Comparison of ENCODE assay signal across 11 cellular contexts in genomic region chr2:201259216-201259615, GRCh38. TPM values are rescaled to one million over a fixed set of nuclear protein-coding genes. Genes with fewer than 3 reads are reported as not detected.
DNase-seq lines count a peak whose midpoint lies in the region; ATAC-seq and TF ChIP-seq lines count a peak whose summit lies in the region.
"Had no signal": no experiment of that assay in that cellular context is flagged by ENCODE, and none has a peak within 500 bp of the region (broad histone marks: within the 10 kb centered on the region; RNA-seq: fewer than 3 reads in every experiment).

No MANE protein-coding gene starts in this region.

- H3K9me3 ChIP-seq in thoracic aorta = no peaks in the 10 kb centered on the region
- H3K9me3 ChIP-seq: BE2C, testis had no signal

- H3K4me1 Mint-ChIP-seq in activated T-cell treated with anti-CD3 and anti-CD28 coated beads, Interleukin-2, amount 50 U/mL, for 24 hours (ENCODE audit: low read depth) = peaks cover 86% of the 10 kb centered on the region
- H3K4me1 Mint-ChIP-seq in activated B cell treated with CpG ODN at 0.5 μM for 24 hours = peaks cover 85% of the 10 kb centered on the region

- H3K27me3 Mint-ChIP-seq in activated T-cell treated with anti-CD3 and anti-CD28 coated beads, Interleukin-2, amount 50 U/mL, for 24 hours = no peaks in the 10 kb centered on the region
- H3K27me3 Mint-ChIP-seq in activated B cell treated with CpG ODN at 0.5 μM for 24 hours = no peaks in the 10 kb centered on the region

- intact Hi-C loops in activated B cell treated with CpG ODN at 0.5 μM for 24 hours (cut with micrococcal nuclease) = loop anchor here (2.0 to 5.0 kb wide), 4 partner anchors 14 to 1008 kb away; partner anchors contain the start of genes CASP10 and NOP58

- POLR2A ChIA-PET in activated B cell treated with CpG ODN at 0.5 μM for 24 hours (lab: Charles Lee) = interaction anchor here (0.5 to 5.1 kb wide), 12 partner anchors 8 to 1979 kb away, joined by 3 to 57 read pairs (median 10); partner anchors contain the start of genes CLK1, STRADB and TRAK2

- H3K4me3 Mint-ChIP-seq in activated T-cell treated with anti-CD3 and anti-CD28 coated beads, Interleukin-2, amount 50 U/mL, for 24 hours = peak overlapping the region; percentile 95
- peak overlapping the region; percentile 90 for H3K4me3 Mint-ChIP-seq in activated B cell treated with CpG ODN at 0.5 μM for 24 hours

- H3K4me1 ChIP-seq in thoracic aorta (ENCODE audit: control insufficient read depth in 1 of 2, low read depth in 2 of 2) = peaks cover 11 to 23% of the 10 kb centered on the region in 2 donors

- peak overlapping the region; percentile 99 for H3K27ac Mint-ChIP-seq in activated T-cell treated with anti-CD3 and anti-CD28 coated beads, Interleukin-2, amount 50 U/mL, for 24 hours
- peak overlapping the region; percentile 98 for H3K27ac Mint-ChIP-seq in activated B cell treated with CpG ODN at 0.5 μM for 24 hours

- H3K27ac ChIP-seq in thoracic aorta = peak overlapping the region in 1 of 2 donors; percentile 11

- CTCF ChIA-PET in activated B cell treated with CpG ODN at 0.5 μM for 24 hours (lab: Charles Lee) = interaction anchor here (1.2 to 7.9 kb wide), 3 partner anchors 10 to 26 kb away, joined by 4 to 57 read pairs (median 30); no protein-coding TSS in a partner anchor

- no peak for DNase-seq in activated T-cell treated with anti-CD3 and anti-CD28 coated beads, Interleukin-2, amount 50 U/mL, for 24 hours
- DNase-seq in activated T-cell treated with anti-CD3 and anti-CD28 coated beads, Interleukin-2, amount 50 U/mL, for 48 hours = no peak
- no peak for DNase-seq in activated B cell treated with CpG ODN at 0.5 μM for 24 hours
- no peak for DNase-seq in foreskin fibroblast
- DNase-seq in thoracic aorta (ENCODE audit: low spot score) = no peak
- no peak for DNase-seq in COR-L47 (lab: John Stamatoyannopoulos, UW)
- no peak for DNase-seq in stimulated activated naive CD4-positive, alpha-beta T cell (lab: John Stamatoyannopoulos, UW)
- DNase-seq in midbrain (lab: John Stamatoyannopoulos, UW) = no peak
- DNase-seq: BE2C, SIG-M5, testis had no signal

- peaks cover 38% of the 10 kb centered on the region for H3K36me3 Mint-ChIP-seq in activated T-cell treated with anti-CD3 and anti-CD28 coated beads, Interleukin-2, amount 50 U/mL, for 24 hours (ENCODE audit: low read depth)
- peaks cover 10% of the 10 kb centered on the region for H3K36me3 Mint-ChIP-seq in activated B cell treated with CpG ODN at 0.5 μM for 24 hours (ENCODE audit: low read depth)

- H3K9me3 Mint-ChIP-seq in activated T-cell treated with anti-CD3 and anti-CD28 coated beads, Interleukin-2, amount 50 U/mL, for 24 hours = no peaks in the 10 kb centered on the region
- H3K9me3 Mint-ChIP-seq in activated B cell treated with CpG ODN at 0.5 μM for 24 hours = no peaks in the 10 kb centered on the region

- H3K4me3 ChIP-seq in foreskin fibroblast (ENCODE audit: low read depth in 1 of 2, low read length in 2 of 2) = peak overlapping the region; percentile 64 to 68
- H3K4me3 ChIP-seq in thoracic aorta = peak overlapping the region; percentile 86

- ATAC-seq in activated B cell treated with CpG ODN at 0.5 μM for 24 hours (ENCODE audit: low read depth) (no peak), thoracic aorta (ENCODE audit: insufficient number of reproducible peaks, low FRiP score, low read depth) (no peak)

- no peak for TF ChIP-seq CTCF in activated B cell treated with CpG ODN at 0.5 μM for 24 hours (IDR thresholded peaks at IDR 0.05)
- TF ChIP-seq CTCF in foreskin fibroblast (IDR thresholded peaks at IDR 0.05; ENCODE audit: low read depth, low read length) = no peak
- no peak for TF ChIP-seq CTCF in thoracic aorta (IDR thresholded peaks at IDR 0.05)

- no peaks in the 10 kb centered on the region for H3K36me3 ChIP-seq in thoracic aorta
- H3K36me3 ChIP-seq: BE2C had no signal

- H3K27me3 ChIP-seq in thoracic aorta (replicated peaks; ENCODE audit: insufficient read depth) = no peaks in the 10 kb centered on the region
- H3K27me3 ChIP-seq: BE2C, testis had no signal

RNA-seq across cellular contexts. Expression of gene CASP8, which starts 1.1 kb away (rescaled TPM):
- 74.2 and 84.4 TPM in 2 replicates for total RNA-seq in activated B cell treated with CpG ODN at 0.5 μM for 24 hours
- 10 to 100 TPM; 11.5 to 14.6 TPM for total RNA-seq in thoracic aorta
